Comparison of ENCODE assay signal across 8 cellular contexts in the genomic region with DNA sequence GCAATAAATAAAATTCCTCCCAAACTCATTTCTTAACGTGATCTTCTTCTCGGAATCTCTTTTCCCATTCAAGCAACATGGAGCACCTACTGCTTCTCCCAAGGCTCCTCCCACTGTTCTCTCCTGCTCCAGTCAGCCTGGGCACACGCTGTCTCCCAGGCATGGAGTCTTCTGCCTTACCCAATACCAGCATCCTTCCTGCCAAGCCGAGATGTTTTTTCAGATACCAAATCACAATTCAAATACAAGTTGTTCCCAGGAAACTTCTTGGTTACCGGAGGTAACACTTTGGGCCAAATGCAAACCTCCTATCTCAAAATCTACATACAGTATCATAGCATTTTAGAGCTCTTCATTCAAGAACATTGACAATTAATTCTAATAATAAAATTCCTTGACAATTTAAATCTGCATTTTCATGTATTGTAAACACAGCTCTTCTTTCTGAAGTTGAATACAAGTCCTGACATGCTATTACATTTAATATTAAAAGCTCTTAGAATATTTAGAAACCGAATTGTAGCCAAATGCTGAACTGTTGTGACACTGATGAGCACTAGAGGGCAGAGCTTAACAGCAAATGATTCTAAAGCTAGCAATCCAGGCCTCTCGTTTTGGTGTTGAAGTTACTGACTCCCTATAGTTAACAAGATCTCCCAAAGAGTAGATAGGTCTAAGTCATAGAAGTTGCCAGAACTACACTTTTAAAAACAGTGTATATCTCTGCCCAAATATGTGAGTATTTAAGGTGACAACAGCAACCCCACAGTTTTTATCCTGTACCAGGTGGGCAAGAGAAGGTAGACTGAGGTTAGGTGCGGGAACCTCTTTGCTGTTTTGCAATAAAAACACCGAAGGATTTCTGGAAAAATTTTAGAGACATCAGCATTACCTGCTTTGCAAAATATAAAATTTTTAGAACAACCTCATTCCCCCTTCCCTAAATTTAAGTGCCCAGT. TPM values are rescaled to one million over a fixed set of nuclear protein-coding genes. Genes with fewer than 3 reads are reported as not detected.
A peak's percentile ranks its signal among the peaks of the same experiment; 100 is the strongest.
DNase-seq lines count a peak whose midpoint lies in the region; ATAC-seq and TF ChIP-seq lines count a peak whose summit lies in the region.

No MANE protein-coding gene starts in this region.

- no peaks in the 10 kb centered on the region for H3K27me3 Mint-ChIP-seq in Caco-2 (ENCODE audit: insufficient read depth, unreplicated experiment)
- H3K27me3 Mint-ChIP-seq in stimulated activated naive CD8-positive, alpha-beta T cell treated with anti-CD3 and anti-CD28 coated beads, Interleukin-15, amount 100 ng/mL, for 72 hours, result no peaks in the 10 kb centered on the region

- no peak overlapping the region for H3K27ac ChIP-seq in SK-N-MC

- H3K9ac ChIP-seq in SK-N-MC (ENCODE audit: insufficient read length), result no peak overlapping the region

- no peaks in the 10 kb centered on the region for H3K9me3 ChIP-seq in Caco-2
- H3K9me3 ChIP-seq in SK-N-MC (ENCODE audit: low read depth, low read length), result no peaks in the 10 kb centered on the region

- no peaks in the 10 kb centered on the region for H3K9me3 Mint-ChIP-seq in Caco-2 (ENCODE audit: unreplicated experiment)
- H3K9me3 Mint-ChIP-seq in stimulated activated naive CD8-positive, alpha-beta T cell treated with anti-CD3 and anti-CD28 coated beads, Interleukin-15, amount 100 ng/mL, for 72 hours, result no peaks in the 10 kb centered on the region

- intact Hi-C loops in Caco-2 (cut with micrococcal nuclease; ENCODE audit: unreplicated experiment), result loop anchor here (1.0 to 2.0 kb wide), 5 partner anchors 51 to 245 kb away; a partner anchor contains a TSS

- no peak overlapping the region for H3K4me3 Mint-ChIP-seq in Caco-2 (ENCODE audit: unreplicated experiment)
- no peak overlapping the region for H3K4me3 Mint-ChIP-seq in stimulated activated naive CD8-positive, alpha-beta T cell treated with anti-CD3 and anti-CD28 coated beads, Interleukin-15, amount 100 ng/mL, for 72 hours

- no peaks in the 10 kb centered on the region for H3K27me3 ChIP-seq in Caco-2 (replicated peaks; ENCODE audit: control insufficient read depth, insufficient read depth, low read length)

- peaks cover 6% of the 10 kb centered on the region for H3K4me1 Mint-ChIP-seq in Caco-2 (ENCODE audit: low read depth, unreplicated experiment)
- no peaks in the 10 kb centered on the region for H3K4me1 Mint-ChIP-seq in stimulated activated naive CD8-positive, alpha-beta T cell treated with anti-CD3 and anti-CD28 coated beads, Interleukin-15, amount 100 ng/mL, for 72 hours

- H3K36me3 Mint-ChIP-seq in Caco-2 (ENCODE audit: insufficient read depth, unreplicated experiment), result no peaks in the 10 kb centered on the region

- no peak overlapping the region for H3K4me3 ChIP-seq in Caco-2 (ENCODE audit: low read depth, low read length)
- H3K4me3 ChIP-seq in SK-N-MC, result no peak overlapping the region
- no peak overlapping the region for H3K4me3 ChIP-seq in cardiac fibroblast (replicated peaks in 1 of 2; ENCODE audit: low read depth in 2 of 2, low read length in 2 of 2)

- ATAC-seq in GM19455 (IDR thresholded peaks at IDR 0.05; ENCODE audit: unreplicated experiment), result peak; percentile 71
- ATAC-seq in stimulated activated naive CD8-positive, alpha-beta T cell treated with anti-CD3 and anti-CD28 coated beads, Interleukin-15, amount 100 ng/mL, for 72 hours, result peak; percentile 73
- ATAC-seq in GM19395 (IDR thresholded peaks at IDR 0.05; ENCODE audit: unreplicated experiment), result no peak

- H3K36me3 ChIP-seq in Caco-2 (ENCODE audit: control insufficient read depth, insufficient read depth, low read length) (no peaks in the 10 kb centered on the region), SK-N-MC (ENCODE audit: insufficient read depth, low read length) (no peaks in the 10 kb centered on the region)

- no peak overlapping the region for H3K27ac Mint-ChIP-seq in Caco-2 (ENCODE audit: unreplicated experiment)
- peak overlapping the region in 1 of 2 donors; percentile 9 for H3K27ac Mint-ChIP-seq in stimulated activated naive CD8-positive, alpha-beta T cell treated with anti-CD3 and anti-CD28 coated beads, Interleukin-15, amount 100 ng/mL, for 72 hours

- no TSS peak for BruUV-seq in Caco-2 (replicated peaks; lab: Mats Ljungman, UMichigan)

- POLR2A ChIA-PET in Caco-2 (lab: Charles Lee), result no interaction called here

- H3K4me1 ChIP-seq in Caco-2, result no peaks in the 10 kb centered on the region

- CTCF ChIA-PET in Caco-2 (lab: Charles Lee), result interaction anchor here (0.6 to 3.7 kb wide), 15 partner anchors 9 to 914 kb away, joined by 3 to 89 read pairs (median 4); a partner anchor contains a TSS

- TF ChIP-seq CTCF in Caco-2 (IDR thresholded peaks at IDR 0.05; ENCODE audit: insufficient read depth in 1 of 2, low read depth in 1 of 2, low read length in 1 of 2, severe bottlenecking in 1 of 2, unreplicated experiment in 1 of 2) (peak; percentile 39 to 64), cardiac fibroblast (IDR thresholded peaks at IDR 0.05; ENCODE audit: low read depth, low read length) (peak; percentile 60)

- peak in 1 of 2 experiments; percentile 40 for DNase-seq in Caco-2
- DNase-seq in NCI-H128 (lab: John Stamatoyannopoulos, UW; ENCODE audit: unreplicated experiment), result peak; percentile 55
- DNase-seq in SK-N-MC (ENCODE audit: low read depth, low spot score), result peak; percentile 58
- DNase-seq in cardiac fibroblast (ENCODE audit: low read depth in 2 of 2), result peak; percentile 89
- DNase-seq in kidney glomerular epithelial cell (lab: John Stamatoyannopoulos, UW), result peak; percentile 71
- peak; percentile 25 to 45 for DNase-seq in stimulated activated naive CD8-positive, alpha-beta T cell treated with anti-CD3 and anti-CD28 coated beads, Interleukin-15, amount 100 ng/mL, for 72 hours

RNA-seq across cellular contexts. Expression of a gene that starts 52.3 kb away (rescaled TPM):
- 9.3 and 9.9 TPM in 2 replicates for total RNA-seq in Caco-2 (2022)
